20 cellular contexts compared by ENCODE assay signal in the genomic region with DNA sequence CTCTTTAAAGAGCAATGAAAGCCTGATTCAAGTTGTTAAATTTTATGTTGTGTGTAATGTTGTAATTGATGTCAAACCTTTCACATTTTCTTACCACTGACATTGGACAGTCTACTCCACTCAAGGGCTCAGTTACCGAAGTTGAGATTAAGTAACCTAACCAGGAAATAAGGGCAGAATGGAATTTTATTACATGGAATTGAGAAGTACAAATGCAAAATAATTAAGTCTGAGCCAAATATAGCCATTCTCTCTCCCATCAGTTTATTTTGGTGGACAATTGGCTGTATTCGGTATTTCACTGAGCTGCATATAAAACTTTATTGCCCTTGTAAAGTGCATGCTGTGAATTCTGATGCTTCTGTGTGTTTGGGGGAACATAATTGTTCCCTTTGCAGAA.
"Had no signal": no experiment of that assay in that cellular context is flagged by ENCODE, and none has a peak within 500 bp of the region (broad histone marks: within the 10 kb centered on the region; RNA-seq: fewer than 3 reads in every experiment).

No MANE protein-coding gene starts in this region.

- H3K4me3 ChIP-seq: coronary artery, gastrocnemius medialis, left ventricle myocardium inferior, lower lobe of right lung, pancreas, right lobe of liver, testis, tibial nerve had no signal

- H3K27me3 Mint-ChIP-seq: progenitor cell of endocrine pancreas had no signal

- H3K27me3 ChIP-seq: gastrocnemius medialis, pancreas, right lobe of liver, testis, tibial nerve had no signal

- DNase-seq: effector CD4-positive, alpha-beta T cell; gastrocnemius medialis; islet precursor cell; left ventricle myocardium inferior; lower lobe of right lung; midbrain; occipital lobe; pancreas; right lobe of liver; stimulated activated CD4-positive, alpha-beta T cell treated with anti-CD3 and anti-CD28 coated beads, Interleukin-2, amount 100 ng/mL, for 24 hours; stimulated activated CD4-positive, alpha-beta T cell treated with anti-CD3 and anti-CD28 coated beads, Interleukin-4, amount 100 ng/mL, for 4 hours; stimulated activated naive B cell treated with anti-CD40 and anti-IgM and Interleukin-4, amounts not matched to agents 10 μg/mL and 1 μg/mL and 100 μg/mL, for 72 hours; stimulated activated naive CD8-positive, alpha-beta T cell treated with anti-CD3 and anti-CD28 coated beads, Interleukin-15, amount 100 ng/mL, for 72 hours; testis had no signal

- FAIRE-seq: pancreas had no signal

- H3K4me1 ChIP-seq: lower lobe of right lung, pancreas had no signal

- H3K4me3 Mint-ChIP-seq: memory B cell; natural killer cell treated with Interleukin-12 subunit alpha and Interleukin-12 subunit beta and Interleukin-15 and Interleukin-18, amount 100 ng/mL, for 72 hours; stimulated activated naive B cell treated with anti-CD40 and anti-IgM and Interleukin-4, amounts not matched to agents 10 μg/mL and 1 μg/mL and 100 μg/mL, for 72 hours; stimulated activated naive CD8-positive, alpha-beta T cell treated with anti-CD3 and anti-CD28 coated beads, Interleukin-15, amount 100 ng/mL, for 72 hours had no signal

- H3K9me3 ChIP-seq: gastrocnemius medialis, left ventricle myocardium inferior, lower lobe of right lung, pancreas, right lobe of liver, testis, tibial nerve had no signal

- ATAC-seq: esophagus mucosa; gastrocnemius medialis; lower lobe of right lung; natural killer cell treated with Interleukin-12 subunit alpha and Interleukin-12 subunit beta and Interleukin-15 and Interleukin-18, amount 100 ng/mL, for 72 hours; pancreas; right lobe of liver; stimulated activated naive B cell treated with anti-CD40 and anti-IgM and Interleukin-4, amounts not matched to agents 10 μg/mL and 1 μg/mL and 100 μg/mL, for 72 hours; stimulated activated naive CD8-positive, alpha-beta T cell treated with anti-CD3 and anti-CD28 coated beads, Interleukin-15, amount 100 ng/mL, for 72 hours had no signal

- H3K36me3 ChIP-seq: gastrocnemius medialis, left ventricle myocardium inferior, lower lobe of right lung, pancreas, right lobe of liver, tibial nerve had no signal

- H3K36me3 Mint-ChIP-seq: memory B cell; natural killer cell treated with Interleukin-12 subunit alpha and Interleukin-12 subunit beta and Interleukin-15 and Interleukin-18, amount 100 ng/mL, for 72 hours; stimulated activated naive B cell treated with anti-CD40 and anti-IgM and Interleukin-4, amounts not matched to agents 10 μg/mL and 1 μg/mL and 100 μg/mL, for 72 hours had no signal

- H3K4me1 Mint-ChIP-seq: memory B cell; stimulated activated naive B cell treated with anti-CD40 and anti-IgM and Interleukin-4, amounts not matched to agents 10 μg/mL and 1 μg/mL and 100 μg/mL, for 72 hours; stimulated activated naive CD8-positive, alpha-beta T cell treated with anti-CD3 and anti-CD28 coated beads, Interleukin-15, amount 100 ng/mL, for 72 hours had no signal

- H3K27ac Mint-ChIP-seq: memory B cell; natural killer cell treated with Interleukin-12 subunit alpha and Interleukin-12 subunit beta and Interleukin-15 and Interleukin-18, amount 100 ng/mL, for 72 hours; progenitor cell of endocrine pancreas; stimulated activated naive B cell treated with anti-CD40 and anti-IgM and Interleukin-4, amounts not matched to agents 10 μg/mL and 1 μg/mL and 100 μg/mL, for 72 hours; stimulated activated naive CD8-positive, alpha-beta T cell treated with anti-CD3 and anti-CD28 coated beads, Interleukin-15, amount 100 ng/mL, for 72 hours had no signal

- H3K9me3 Mint-ChIP-seq: memory B cell; natural killer cell treated with Interleukin-12 subunit alpha and Interleukin-12 subunit beta and Interleukin-15 and Interleukin-18, amount 100 ng/mL, for 72 hours; stimulated activated naive B cell treated with anti-CD40 and anti-IgM and Interleukin-4, amounts not matched to agents 10 μg/mL and 1 μg/mL and 100 μg/mL, for 72 hours; stimulated activated naive CD8-positive, alpha-beta T cell treated with anti-CD3 and anti-CD28 coated beads, Interleukin-15, amount 100 ng/mL, for 72 hours had no signal

- H3K27ac ChIP-seq: coronary artery, gastrocnemius medialis, left ventricle myocardium inferior, lower lobe of right lung, pancreas, right lobe of liver, testis, tibial nerve had no signal
